In the genomic region with DNA sequence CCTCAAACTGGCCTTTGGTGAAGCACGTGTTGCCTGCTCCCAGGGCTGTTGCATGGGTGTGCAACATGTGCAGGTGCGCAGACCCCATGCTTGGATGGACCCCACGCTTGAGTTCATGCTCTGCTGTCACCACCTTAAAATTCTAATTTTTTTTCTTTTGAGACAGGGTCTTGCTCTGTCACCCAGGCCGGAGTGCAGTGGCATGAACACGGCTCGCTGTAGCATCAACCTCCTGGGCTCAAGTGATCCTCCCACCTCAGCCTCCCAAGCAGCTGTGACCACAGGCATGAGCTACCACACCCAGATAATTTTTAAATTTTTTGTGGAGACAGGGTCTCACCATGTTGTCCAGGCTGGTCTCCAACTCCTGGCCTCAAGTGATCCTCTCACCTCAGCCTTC, we compare ENCODE assay signal across 22 cellular contexts.
"Had no signal": no experiment of that assay in that cellular context is flagged by ENCODE, and none has a peak within 500 bp of the region (broad histone marks: within the 10 kb centered on the region; RNA-seq: fewer than 3 reads in every experiment).

No MANE protein-coding gene starts in this region.

- DNase-seq: dermis blood vessel endothelial cell; effector memory CD4-positive, alpha-beta T cell; foreskin keratinocyte; hypothalamus; immature natural killer cell; mesendoderm; midbrain; naive thymus-derived CD4-positive, alpha-beta T cell; nephron progenitor cell; nucleus accumbens; right cardiac atrium; sigmoid colon; stimulated activated CD4-positive, alpha-beta T cell treated with anti-CD3 and anti-CD28 coated beads, Interleukin-2, amount 100 ng/mL, for 24 hours; stimulated activated CD4-positive, alpha-beta T cell treated with anti-CD3 and anti-CD28 coated beads, Interleukin-4, amount 100 ng/mL, for 24 hours; stimulated activated naive CD4-positive, alpha-beta T cell treated with Interleukin-2 at 50 U/mL for 16 hours; stomach; thyroid gland; trophoblast cell had no signal

- H3K4me3 Mint-ChIP-seq: immature natural killer cell; nephron progenitor cell; stimulated activated effector memory CD8-positive, alpha-beta T cell treated with anti-CD3 and anti-CD28 coated beads, Interleukin-12 subunit alpha, Interleukin-12 subunit beta, amount 100 ng/mL, for 72 hours had no signal

- H3K36me3 Mint-ChIP-seq: immature natural killer cell; naive thymus-derived CD4-positive, alpha-beta T cell; stimulated activated effector memory CD8-positive, alpha-beta T cell treated with anti-CD3 and anti-CD28 coated beads, Interleukin-12 subunit alpha, Interleukin-12 subunit beta, amount 100 ng/mL, for 72 hours had no signal

- H3K27ac Mint-ChIP-seq: immature natural killer cell; naive thymus-derived CD4-positive, alpha-beta T cell; nephron progenitor cell; stimulated activated effector memory CD8-positive, alpha-beta T cell treated with anti-CD3 and anti-CD28 coated beads, Interleukin-12 subunit alpha, Interleukin-12 subunit beta, amount 100 ng/mL, for 72 hours had no signal

- H3K9me3 Mint-ChIP-seq: immature natural killer cell; naive thymus-derived CD4-positive, alpha-beta T cell; nephron progenitor cell; stimulated activated effector memory CD8-positive, alpha-beta T cell treated with anti-CD3 and anti-CD28 coated beads, Interleukin-12 subunit alpha, Interleukin-12 subunit beta, amount 100 ng/mL, for 72 hours had no signal

- ATAC-seq: foreskin keratinocyte; gastroesophageal sphincter; left lobe of liver; naive thymus-derived CD4-positive, alpha-beta T cell; psoas muscle; stimulated activated effector memory CD8-positive, alpha-beta T cell treated with anti-CD3 and anti-CD28 coated beads, Interleukin-12 subunit alpha, Interleukin-12 subunit beta, amount 100 ng/mL, for 72 hours had no signal
